In the genomic region with DNA sequence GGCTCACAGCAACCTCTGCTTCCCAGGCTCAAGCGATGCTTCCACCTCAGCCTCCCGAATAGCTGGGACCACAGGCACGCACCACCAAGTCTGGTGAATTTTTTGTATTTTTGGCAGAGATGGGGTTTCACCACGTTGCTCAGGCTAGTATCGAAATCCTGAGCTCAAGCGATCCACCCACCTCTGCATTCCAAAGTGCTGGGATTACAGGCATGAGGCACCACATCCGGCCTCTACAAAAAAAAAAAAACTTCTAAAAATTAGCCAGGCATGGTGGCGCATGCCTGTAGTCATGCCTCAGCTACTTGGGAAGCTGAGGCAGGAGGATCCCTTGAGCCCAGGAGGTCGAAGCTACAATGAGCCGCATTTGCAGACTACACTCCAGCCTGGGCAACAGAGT, we compare ENCODE assay signal across 21 cellular contexts.
A peak's percentile ranks its signal among the peaks of the same experiment; 100 is the strongest.
DNase-seq lines count a peak whose midpoint lies in the region; FAIRE-seq and TF ChIP-seq lines count a peak whose summit lies in the region.
"Had no signal": no experiment of that assay in that cellular context is flagged by ENCODE, and none has a peak within 500 bp of the region (broad histone marks: within the 10 kb centered on the region; RNA-seq: fewer than 3 reads in every experiment).

No MANE protein-coding gene starts in this region.

- FAIRE-seq in frontal cortex (lab: Jason Lieb, UNC) = no peak
- FAIRE-seq: colon had no signal

- no peak for TF ChIP-seq CTCF in AG09309 (IDR thresholded peaks at IDR 0.05; ENCODE audit: control insufficient read depth, insufficient read depth, low read depth, low read length, missing control alignments)

- DNase-seq in AG09309 (ENCODE audit: low read depth) (peak; percentile 79), HS-27A (ENCODE audit: low read depth) (peak; percentile 82), astrocyte of the hippocampus (ENCODE audit: low read depth, low spot score) (peak; percentile 39), glomerular visceral epithelial cell (ENCODE audit: extremely low spot score) (peak; percentile 91), DMS53 treated with DMSO at 0.1 percent for 48 hours (lab: John Stamatoyannopoulos, UW; ENCODE audit: unreplicated experiment) (no peak), dermis blood vessel endothelial cell (no peak), AG20443 (ENCODE audit: low spot score) (no peak), frontal cortex (ENCODE audit: low spot score in 2 of 2) (no peak)
- DNase-seq: activated CD4-positive, alpha-beta T cell treated with anti-CD3 and anti-CD28 coated beads, Interleukin-2, amount 10 ng/mL, durations not matched to agents 7 days and 5 days; activated naive CD8-positive, alpha-beta T cell treated with anti-CD3 and anti-CD28 coated beads, Interleukin-2, amount 10 ng/mL, durations not matched to agents 7 days and 5 days; activated T-cell treated with anti-CD3 and anti-CD28 coated beads, Interleukin-2, amount 50 U/mL, for 4 hours; Calu3; MV-4-11; NCI-H2107; right cardiac atrium; Right ventricle myocardium superior; stimulated activated CD4-positive, alpha-beta T cell treated with anti-CD3 and anti-CD28 coated beads, Interleukin-4, amount 100 ng/mL, for 1 hour; T1000; thyroid gland had no signal

- no peak overlapping the region for H3K4me3 ChIP-seq in AG09309 (ENCODE audit: control insufficient read depth, low read depth, low read length)
- H3K4me3 ChIP-seq: lung, thyroid gland had no signal

Comparison
In these comparisons a context has a peak if more than half of its experiments do, and no peak if none do; other contexts are left out.
1. DNase-seq: peak in AG09309 (single experiment), HS-27A (single experiment), astrocyte of the hippocampus (single experiment) and glomerular visceral epithelial cell (single experiment); none in DMS53 treated with DMSO at 0.1 percent for 48 hours (single experiment), dermis blood vessel endothelial cell (single experiment), AG20443 (single experiment) and frontal cortex (0 of 2).